In genomic region chr11:45803981-45804805, GRCh38 we compare ENCODE assay signal across 8 cellular contexts. TPM values are rescaled to one million over a fixed set of nuclear protein-coding genes. Genes with fewer than 3 reads are reported as not detected.
A peak's percentile ranks its signal among the peaks of the same experiment; 100 is the strongest.
DNase-seq lines count a peak whose midpoint lies in the region; TF ChIP-seq lines count a peak whose summit lies in the region.

No MANE protein-coding gene starts in this region.

- H3K36me3 Mint-ChIP-seq in neural progenitor cell = peaks cover 4% of the 10 kb centered on the region

- H3K4me1 ChIP-seq in neural progenitor cell = no peaks in the 10 kb centered on the region
- peaks cover 17 to 50% (median 39%) of the 10 kb centered on the region in 5 donors for H3K4me1 ChIP-seq in subcutaneous abdominal adipose tissue (ENCODE audit: control insufficient read depth in 5 of 5, insufficient read depth in 5 of 5, low read length in 5 of 5)

- peaks cover 17% of the 10 kb centered on the region for H3K27me3 Mint-ChIP-seq in neural progenitor cell (ENCODE audit: insufficient read depth, low read depth)

- H2AFZ ChIP-seq in neural progenitor cell (replicated peaks) = peak overlapping the region; percentile 96

- peaks cover 38% of the 10 kb centered on the region for H3K27me3 ChIP-seq in neural progenitor cell
- no peaks in the 10 kb centered on the region for H3K27me3 ChIP-seq in subcutaneous abdominal adipose tissue (ENCODE audit: control insufficient read depth in 5 of 5, insufficient read depth in 4 of 5, low read length in 5 of 5)

- DNase-seq in NCI-H82 (lab: John Stamatoyannopoulos, UW) = peak; percentile 44
- no peak for DNase-seq in NCI-H82 treated with DMSO at 0.1 percent for 48 hours (lab: John Stamatoyannopoulos, UW; ENCODE audit: unreplicated experiment)
- DNase-seq in HK-2 (ENCODE audit: unreplicated experiment) = peak; percentile 68
- peak; percentile 80 for DNase-seq in RPMI8226
- peak; percentile 22 to 55 (median 28) for DNase-seq in activated naive CD4-positive, alpha-beta T cell (lab: John Stamatoyannopoulos, UW)
- peak; percentile 31 for DNase-seq in foreskin melanocyte
- DNase-seq in neural progenitor cell (ENCODE audit: low spot score) = peak; percentile 79

- no peak overlapping the region for H3K27ac Mint-ChIP-seq in neural progenitor cell

- no peaks in the 10 kb centered on the region for H3K79me2 ChIP-seq in neural progenitor cell (ENCODE audit: low read depth)

- H3K27ac ChIP-seq in neural progenitor cell (no peak overlapping the region), subcutaneous abdominal adipose tissue (ENCODE audit: low read depth, low read length) (peak overlapping the region; percentile 91)

- no peak overlapping the region for H3K9ac ChIP-seq in neural progenitor cell
- peak overlapping the region in 4 of 5 donors; percentile 81 to 94 (median 88) for H3K9ac ChIP-seq in subcutaneous abdominal adipose tissue (ENCODE audit: low read length in 5 of 5)

- H3F3A ChIP-seq in neural progenitor cell (ENCODE audit: low read depth) = peaks cover 13% of the 10 kb centered on the region

- H3K4me3 ChIP-seq in neural progenitor cell = peak overlapping the region; percentile 64
- peak overlapping the region; percentile 61 to 96 (median 88) for H3K4me3 ChIP-seq in subcutaneous abdominal adipose tissue (ENCODE audit: low read depth in 1 of 5, low read length in 5 of 5)

- TF ChIP-seq CTCF in neural progenitor cell (IDR thresholded peaks at IDR 0.05) = peak; percentile 4

- no peaks in the 10 kb centered on the region for H4K20me1 ChIP-seq in neural progenitor cell (ENCODE audit: low read depth)

- H3K9me3 Mint-ChIP-seq in neural progenitor cell = no peaks in the 10 kb centered on the region

- H3K9me3 ChIP-seq in neural progenitor cell (ENCODE audit: low read depth) = no peaks in the 10 kb centered on the region
- H3K9me3 ChIP-seq in subcutaneous abdominal adipose tissue (ENCODE audit: control insufficient read depth in 5 of 5, low read length in 5 of 5) = no peaks in the 10 kb centered on the region

- H3K36me3 ChIP-seq in neural progenitor cell (no peaks in the 10 kb centered on the region), subcutaneous abdominal adipose tissue (ENCODE audit: control insufficient read depth in 5 of 5, insufficient read depth in 5 of 5, low read length in 5 of 5) (peaks cover 0 to 13% (median 4%) of the 10 kb centered on the region in 5 donors)

- H3K4me1 Mint-ChIP-seq in neural progenitor cell = peaks cover 16% of the 10 kb centered on the region

- peak overlapping the region; percentile 94 for H3K4me2 ChIP-seq in neural progenitor cell

- H3K4me3 Mint-ChIP-seq in neural progenitor cell = peak overlapping the region; percentile 95

RNA-seq across cellular contexts. Expression of gene SLC35C1, which starts 0.8 kb away (rescaled TPM):
- 1.3 and 3.2 TPM in 2 replicates for total RNA-seq in neural progenitor cell (ENCODE audit: low replicate concordance)

RNA-seq across cellular contexts. Expression of gene CRY2, which starts 43.1 kb away (rescaled TPM):
- 15.8 and 18.7 TPM in 2 replicates for total RNA-seq in neural progenitor cell (ENCODE audit: low replicate concordance)
